1 cellular context compared by ENCODE assay signal in genomic region chr6:49462927-49463611, GRCh38.
TF ChIP-seq lines count a peak whose summit lies in the region.

TSS of gene CENPQ (plus strand) at chr6:49463370. CDS start at chr6:49470177, 6,807 bp downstream.
TSS of gene MMUT (minus strand) at chr6:49463253. CDS start at chr6:49459466, 3,787 bp downstream.

TF ChIP-seq in HepG2, 621 proteins besides CTCF, POLR2A, EP300 and RAD21 (continued from another document and continues in another):
- 0 out of 2 replicates have a peak, but pooled peaks have one; percentile 69 for TF ChIP-seq ZBTB8A (CRISPR knock-in tag; IDR thresholded peaks at IDR 0.05; ENCODE audit: borderline replicate concordance, low read depth)
- TF ChIP-seq ZSCAN5A (CRISPR knock-in tag; IDR thresholded peaks at IDR 0.05; ENCODE audit: borderline replicate concordance), result peak; percentile 94
- TF ChIP-seq CENPX (CRISPR knock-in tag; IDR thresholded peaks at IDR 0.05), result no peak
- TF ChIP-seq ATM (IDR thresholded peaks at IDR 0.05; ENCODE audit: borderline replicate concordance), result no peak
- peak; percentile 24; the same call in 1 of the 2 replicates for TF ChIP-seq ZNF232 (CRISPR knock-in tag; IDR thresholded peaks at IDR 0.05; ENCODE audit: borderline replicate concordance)
- no peak for TF ChIP-seq ZNF281 (CRISPR knock-in tag; IDR thresholded peaks at IDR 0.05; ENCODE audit: borderline replicate concordance)
- no peak for TF ChIP-seq JUNB (CRISPR knock-in tag; IDR thresholded peaks at IDR 0.05; ENCODE audit: borderline replicate concordance)
- peak; percentile 98 for TF ChIP-seq KDM5A (IDR thresholded peaks at IDR 0.05; ENCODE audit: borderline replicate concordance, low read length)
- peak; percentile 78; the same call in 1 of the 2 replicates for TF ChIP-seq MYC (CRISPR knock-in tag; IDR thresholded peaks at IDR 0.05; ENCODE audit: borderline replicate concordance)
- no peak for TF ChIP-seq HDAC6 (IDR thresholded peaks at IDR 0.05; ENCODE audit: low read depth, low read length)
- no peak for TF ChIP-seq ZUFSP (CRISPR knock-in tag; IDR thresholded peaks at IDR 0.05; ENCODE audit: borderline replicate concordance)
- 0 out of 2 replicates have a peak, but pooled peaks have one; percentile 64 for TF ChIP-seq ZNF713 (CRISPR knock-in tag; IDR thresholded peaks at IDR 0.05)
- TF ChIP-seq ZNF841 (CRISPR knock-in tag; IDR thresholded peaks at IDR 0.05; ENCODE audit: borderline replicate concordance), result no peak
- no peak for TF ChIP-seq ZFP62 (CRISPR knock-in tag; IDR thresholded peaks at IDR 0.05)
- peak; percentile 66; the same call in 1 of the 2 replicates for TF ChIP-seq ZNF34 (CRISPR knock-in tag; IDR thresholded peaks at IDR 0.05; ENCODE audit: borderline replicate concordance)
- TF ChIP-seq ZNF33A (CRISPR knock-in tag; IDR thresholded peaks at IDR 0.05; ENCODE audit: borderline replicate concordance), result peak; percentile 6; the same call in 1 of the 2 replicates
- TF ChIP-seq RFX5 (IDR thresholded peaks at IDR 0.05; ENCODE audit: low read depth, low read length), result peak; percentile 83
- TF ChIP-seq MAF1 (CRISPR knock-in tag; IDR thresholded peaks at IDR 0.05; ENCODE audit: borderline replicate concordance), result 0 out of 2 replicates have a peak, but pooled peaks have one; percentile 18
- TF ChIP-seq ZFYVE20 (CRISPR knock-in tag; IDR thresholded peaks at IDR 0.05; ENCODE audit: borderline replicate concordance, low read depth), result no peak
- peak; percentile 97 for TF ChIP-seq ZNF275 (CRISPR knock-in tag; IDR thresholded peaks at IDR 0.05; ENCODE audit: borderline replicate concordance)
- TF ChIP-seq ZBTB10 (CRISPR knock-in tag; IDR thresholded peaks at IDR 0.05; ENCODE audit: borderline replicate concordance), result no peak
- TF ChIP-seq NFKB2 (CRISPR knock-in tag; IDR thresholded peaks at IDR 0.05; ENCODE audit: borderline replicate concordance), result peak; percentile 91; the same call in 1 of the 2 replicates
- TF ChIP-seq ZSCAN30 (CRISPR knock-in tag; IDR thresholded peaks at IDR 0.05), result no peak
- TF ChIP-seq THAP11 (CRISPR knock-in tag; IDR thresholded peaks at IDR 0.05), result peak; percentile 95
- TF ChIP-seq FOXC1 (CRISPR knock-in tag; IDR thresholded peaks at IDR 0.05; ENCODE audit: borderline replicate concordance), result no peak
- peak; percentile 99; the same call in 1 of the 2 replicates for TF ChIP-seq KLF11 (CRISPR knock-in tag; IDR thresholded peaks at IDR 0.05)
- no peak for TF ChIP-seq CREBL2 (CRISPR knock-in tag; IDR thresholded peaks at IDR 0.05; ENCODE audit: borderline replicate concordance)
- no peak; the same call in 1 of the 2 replicates for TF ChIP-seq RCOR2 (CRISPR knock-in tag; IDR thresholded peaks at IDR 0.05)
- no peak for TF ChIP-seq ELK4 (CRISPR knock-in tag; IDR thresholded peaks at IDR 0.05; ENCODE audit: borderline replicate concordance)
- no peak for TF ChIP-seq ZBTB21 (CRISPR knock-in tag; IDR thresholded peaks at IDR 0.05)
- TF ChIP-seq TBP (CRISPR knock-in tag; IDR thresholded peaks at IDR 0.05), result no peak
- no peak for TF ChIP-seq PLSCR1 (CRISPR knock-in tag; IDR thresholded peaks at IDR 0.05; ENCODE audit: borderline replicate concordance)
- TF ChIP-seq SMAD9 (CRISPR knock-in tag; IDR thresholded peaks at IDR 0.05), result no peak
- TF ChIP-seq STAG1 (CRISPR knock-in tag; IDR thresholded peaks at IDR 0.05), result no peak
- 0 out of 2 replicates have a peak, but pooled peaks have one; percentile 31 for TF ChIP-seq ZNF557 (CRISPR knock-in tag; IDR thresholded peaks at IDR 0.05)
- TF ChIP-seq ZFAT (CRISPR knock-in tag; conservative IDR thresholded peaks at IDR 0.05), result no peak
- no peak; the same call in 1 of the 2 replicates for TF ChIP-seq GFI1 (CRISPR knock-in tag; IDR thresholded peaks at IDR 0.05; ENCODE audit: borderline replicate concordance)
- TF ChIP-seq GPBP1L1 (CRISPR knock-in tag; IDR thresholded peaks at IDR 0.05), result no peak
- 0 out of 2 replicates have a peak, but pooled peaks have one; percentile 17 for TF ChIP-seq NFE2 (CRISPR knock-in tag; IDR thresholded peaks at IDR 0.05)
- TF ChIP-seq HNRNPL (IDR thresholded peaks at IDR 0.05; ENCODE audit: low read depth, low read length), result no peak
- TF ChIP-seq PRPF4 (IDR thresholded peaks at IDR 0.05; ENCODE audit: low read depth, low read length, poor library complexity, severe bottlenecking), result no peak
- peak; percentile 100 for TF ChIP-seq CREM (IDR thresholded peaks at IDR 0.05)
- TF ChIP-seq CREM (CRISPR knock-in tag; IDR thresholded peaks at IDR 0.05), result peak; percentile 91
- no peak for TF ChIP-seq TRIM24 (CRISPR knock-in tag; IDR thresholded peaks at IDR 0.05)
- peak; percentile 84 for TF ChIP-seq SIX4 (CRISPR knock-in tag; IDR thresholded peaks at IDR 0.05)
- TF ChIP-seq SNAPC4 (CRISPR knock-in tag; IDR thresholded peaks at IDR 0.05), result peak; percentile 78; the same call in 1 of the 2 replicates
